In genomic region chr6:30689985-30690384, GRCh38 we compare ENCODE assay signal across 1 cellular context.
TF ChIP-seq lines count a peak whose summit lies in the region.

No MANE protein-coding gene starts in this region.

TF ChIP-seq in GM23338, 12 proteins besides CTCF, POLR2A, EP300 and RAD21 (continued from another document):
- TF ChIP-seq REST (IDR thresholded peaks at IDR 0.05; ENCODE audit: unreplicated experiment) (no peak), NANOG (IDR thresholded peaks at IDR 0.05; ENCODE audit: borderline replicate concordance) (no peak), ETS1 (IDR thresholded peaks at IDR 0.05) (no peak), STAT1 (IDR thresholded peaks at IDR 0.05; ENCODE audit: unreplicated experiment) (no peak), POLR2AphosphoS5 (IDR thresholded peaks at IDR 0.05; ENCODE audit: low read depth) (no peak), EZH2 (IDR thresholded peaks at IDR 0.05; ENCODE audit: low read depth, unreplicated experiment) (no peak), ZNF114 (CRISPR knock-in tag; IDR thresholded peaks at IDR 0.05) (no peak), CREB1 (CRISPR knock-in tag; IDR thresholded peaks at IDR 0.05; ENCODE audit: low read depth) (no peak)
